3 cellular contexts compared by ENCODE assay signal in genomic region chr6:66494643-66495042, GRCh38.
A peak's percentile ranks its signal among the peaks of the same experiment; 100 is the strongest.
DNase-seq lines count a peak whose midpoint lies in the region; ATAC-seq, FAIRE-seq and TF ChIP-seq lines count a peak whose summit lies in the region.
"Not testable (repeated sequence)": the region's sequence is repeated elsewhere in the genome, so short reads cannot be mapped to it uniquely, and the experiment has no call there.

No MANE protein-coding gene starts in this region.

- not testable (repeated sequence) for DNase-seq in K562 (ENCODE audit: extremely low read depth in 1 of 4, low spot score in 3 of 4)

- TF ChIP-seq POLR2A in K562 (conservative IDR thresholded peaks at IDR 0.05), result not testable (repeated sequence)

- not testable (repeated sequence) for BruUV-seq in K562 (replicated peaks; lab: Mats Ljungman, UMichigan)

- not testable (repeated sequence) for H3K4me1 ChIP-seq in HEK293 (ENCODE audit: control insufficient read depth, insufficient read depth, low read length); K562 (replicated peaks in 1 of 2; ENCODE audit: control insufficient read depth in 2 of 2, insufficient read depth in 2 of 2, low read length in 2 of 2)

- H2AFZ ChIP-seq in K562 (ENCODE audit: low read depth, low read length), result not testable (repeated sequence)

- intact Hi-C loops in K562 (cut with micrococcal nuclease), result not testable (repeated sequence)

- not testable (repeated sequence) for H3K4me2 ChIP-seq in K562 (ENCODE audit: insufficient read depth, low read length)

- not testable (repeated sequence) for H3K36me3 ChIP-seq in HEK293 (ENCODE audit: control insufficient read depth in 2 of 2, insufficient read depth in 1 of 2, low read length in 2 of 2); K562 (ENCODE audit: control insufficient read depth, insufficient read depth, low read length)

- not testable (repeated sequence) for TF ChIP-seq RAD21 in K562 (CRISPR knock-in tag; conservative IDR thresholded peaks at IDR 0.05 in 1 of 2, IDR thresholded peaks at IDR 0.05 in 1 of 2)

- not testable (repeated sequence) for ATAC-seq in SK-N-SH treated with all-trans-retinoic acid at 6 μM for 48 hours, K562

- not testable (repeated sequence) for H3K27me3 ChIP-seq in K562 (ENCODE audit: control insufficient read depth in 2 of 2, insufficient read depth in 2 of 2, low read length in 2 of 2)

- in situ Hi-C loops in K562 (cut with MboI), result not testable (repeated sequence)

- not testable (repeated sequence) for FAIRE-seq in K562 (lab: Jason Lieb, UNC)

- H3K79me2 ChIP-seq in K562 (ENCODE audit: control insufficient read depth, insufficient read depth, low read length), result not testable (repeated sequence)

- not testable (repeated sequence) for TF ChIP-seq EP300 in K562 (IDR thresholded peaks at IDR 0.05; ENCODE audit: low read length)

- POLR2A ChIA-PET in HEK293 (lab: Yijun Ruan, JAX); K562 (lab: Yijun Ruan, JAX): not testable (repeated sequence)

- H3K9me3 ChIP-seq in HEK293 (ENCODE audit: control insufficient read depth, insufficient read depth, low read depth, low read length); K562 (replicated peaks; ENCODE audit: control insufficient read depth, insufficient read depth, low read depth, low read length): not testable (repeated sequence)

- CTCF ChIA-PET in HEK293 (lab: Yijun Ruan, JAX), result interaction anchor here (2.1 kb wide), 1 partner anchor 61 kb away, joined by 5 read pairs; no protein-coding TSS in a partner anchor
- CTCF ChIA-PET in K562 (lab: Yijun Ruan, JAX; ENCODE audit: low intra/inter-chr PET ratio), result not testable (repeated sequence)

- not testable (repeated sequence) for H4K20me1 ChIP-seq in K562 (replicated peaks; ENCODE audit: control insufficient read depth, insufficient read depth, low read length)

- not testable (repeated sequence) for H3K4me3 ChIP-seq in HEK293 (ENCODE audit: low read depth, low read length); K562

- not testable (repeated sequence) for H3K9me1 ChIP-seq in K562 (ENCODE audit: control insufficient read depth, insufficient read depth, low read length)

- TF ChIP-seq CTCF in HEK293 (tag by site-specific recombination; IDR thresholded peaks at IDR 0.05); K562 (IDR thresholded peaks at IDR 0.05 in 2 of 3, conservative IDR thresholded peaks at IDR 0.05 in 1 of 3; ENCODE audit: insufficient read depth in 2 of 3, low read depth in 1 of 3, low read length in 3 of 3): not testable (repeated sequence)

- not testable (repeated sequence) for H3K9ac ChIP-seq in K562 (ENCODE audit: insufficient read depth in 1 of 2, low read depth in 2 of 2, low read length in 2 of 2)

- 0% methylated on average over 2 of the region's 2 CpGs for WGBS in K562 (ENCODE audit: insufficient coverage, low coverage, missing lambda C conversion rate)

- H3K27ac ChIP-seq in HEK293 (ENCODE audit: extremely low read depth, low read depth, low read length); K562 (ENCODE audit: extremely low read depth, low read depth, low read length): not testable (repeated sequence)

TF ChIP-seq in HEK293, 187 proteins besides CTCF, POLR2A, EP300 and RAD21:
- TF ChIP-seq ZNF146 (tag by site-specific recombination; IDR thresholded peaks at IDR 0.05), result peak; percentile 73

TF ChIP-seq in SK-N-SH treated with all-trans-retinoic acid at 6 μM for 48 hours, 23 proteins besides CTCF, POLR2A, EP300 and RAD21:
- TF ChIP-seq ZNF8 (CRISPR knock-in tag; IDR thresholded peaks at IDR 0.05), result peak; percentile 64

TF ChIP-seq in K562, 482 proteins besides CTCF, POLR2A, EP300 and RAD21:
- TF ChIP-seq NFIC (IDR thresholded peaks at IDR 0.05), result peak; percentile 47
